1 cellular context compared by ENCODE assay signal in genomic region chr17:76382305-76382802, GRCh38.
TF ChIP-seq lines count a peak whose summit lies in the region.

No MANE protein-coding gene starts in this region.

TF ChIP-seq in GM12878, 131 proteins besides CTCF, POLR2A, EP300 and RAD21 (continued from another document):
- no peak for TF ChIP-seq REST (IDR thresholded peaks at IDR 0.05; ENCODE audit: low read depth, low read length)
- TF ChIP-seq, protein P1, sequence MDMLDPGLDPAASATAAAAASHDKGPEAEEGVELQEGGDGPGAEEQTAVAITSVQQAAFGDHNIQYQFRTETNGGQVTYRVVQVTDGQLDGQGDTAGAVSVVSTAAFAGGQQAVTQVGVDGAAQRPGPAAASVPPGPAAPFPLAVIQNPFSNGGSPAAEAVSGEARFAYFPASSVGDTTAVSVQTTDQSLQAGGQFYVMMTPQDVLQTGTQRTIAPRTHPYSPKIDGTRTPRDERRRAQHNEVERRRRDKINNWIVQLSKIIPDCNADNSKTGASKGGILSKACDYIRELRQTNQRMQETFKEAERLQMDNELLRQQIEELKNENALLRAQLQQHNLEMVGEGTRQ (IDR thresholded peaks at IDR 0.05; ENCODE audit: borderline replicate concordance, low read depth, low read length): no peak
